In the genomic region with DNA sequence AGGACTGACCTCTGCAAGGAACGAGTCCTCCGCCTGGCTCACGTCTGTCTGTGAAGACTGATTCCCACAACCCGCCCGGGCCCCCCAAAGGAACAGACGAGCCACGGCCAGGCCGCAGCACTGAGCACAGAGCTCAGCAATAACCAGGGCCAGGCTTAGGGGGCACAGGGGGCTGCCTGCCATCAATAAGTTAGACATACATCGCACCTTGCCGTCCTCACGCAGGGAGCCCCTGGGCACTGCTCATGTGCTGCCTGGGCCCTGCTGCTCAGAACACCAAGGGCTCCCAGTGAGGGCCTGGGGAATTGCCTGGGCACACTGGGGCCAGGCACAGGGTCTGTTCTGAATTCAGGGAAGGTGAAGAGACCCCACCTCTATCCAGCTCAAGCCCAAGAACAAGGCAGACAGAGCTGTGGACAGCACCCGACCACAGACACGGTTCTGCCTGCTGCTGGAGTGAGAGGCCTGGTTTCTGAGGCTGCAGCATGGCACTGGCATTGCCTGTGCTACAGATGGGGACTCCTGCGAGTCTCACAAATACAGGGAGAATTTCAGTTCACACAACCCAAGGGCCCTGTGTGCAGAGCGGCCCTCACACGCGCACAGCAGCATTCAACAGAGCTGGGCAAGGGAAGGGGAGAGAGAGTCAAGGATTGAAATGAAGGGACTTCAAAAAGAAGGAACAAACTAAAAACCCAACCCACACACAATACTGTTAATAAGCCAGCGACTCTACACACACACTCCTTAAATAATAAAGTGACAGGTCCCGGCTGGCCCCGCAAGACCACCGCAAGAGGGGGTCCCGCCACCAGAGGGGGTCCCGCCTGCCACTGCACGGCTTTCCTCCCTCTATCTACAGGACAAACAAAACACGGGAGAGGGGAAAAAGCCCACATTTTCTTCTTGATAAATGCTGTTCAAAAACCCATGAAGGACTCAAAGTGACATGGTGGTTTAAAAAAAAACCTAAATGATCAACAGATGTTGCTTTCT, we compare ENCODE assay signal across 2 cellular contexts.
TF ChIP-seq lines count a peak whose summit lies in the region.

No MANE protein-coding gene starts in this region.

TF ChIP-seq in WTC11, 78 proteins besides CTCF, POLR2A, EP300 and RAD21:
- TF ChIP-seq ESRRA (CRISPR knock-in tag; IDR thresholded peaks at IDR 0.05; ENCODE audit: borderline replicate concordance) (no peak), PREB (CRISPR knock-in tag; IDR thresholded peaks at IDR 0.05; ENCODE audit: borderline replicate concordance) (no peak), NFYB (CRISPR knock-in tag; conservative IDR thresholded peaks at IDR 0.05; ENCODE audit: low read depth) (no peak), GABPB1 (CRISPR knock-in tag; IDR thresholded peaks at IDR 0.05) (no peak), ELF4 (CRISPR knock-in tag; IDR thresholded peaks at IDR 0.05; ENCODE audit: low read depth) (no peak), NR2C2 (CRISPR knock-in tag; IDR thresholded peaks at IDR 0.05) (no peak), JAZF1 (CRISPR knock-in tag; IDR thresholded peaks at IDR 0.05) (no peak), ZNF281 (CRISPR knock-in tag; IDR thresholded peaks at IDR 0.05) (no peak), MXD4 (CRISPR knock-in tag; IDR thresholded peaks at IDR 0.05; ENCODE audit: borderline replicate concordance) (no peak)

TF ChIP-seq in endothelial cell of umbilical vein, 7 proteins besides CTCF, POLR2A, EP300 and RAD21:
- TF ChIP-seq MYC (IDR thresholded peaks at IDR 0.05; ENCODE audit: low read depth, low read length) (no peak), GATA2 (IDR thresholded peaks at IDR 0.05; ENCODE audit: insufficient read depth, insufficient read length, low read depth, low read length) (no peak), POLR2AphosphoS5 (IDR thresholded peaks at IDR 0.05; ENCODE audit: insufficient read depth, low read depth, low read length) (no peak), EZH2 (IDR thresholded peaks at IDR 0.05; ENCODE audit: borderline replicate concordance, low read depth, low read length, severe bottlenecking) (no peak)
- TF ChIP-seq, protein P1, sequence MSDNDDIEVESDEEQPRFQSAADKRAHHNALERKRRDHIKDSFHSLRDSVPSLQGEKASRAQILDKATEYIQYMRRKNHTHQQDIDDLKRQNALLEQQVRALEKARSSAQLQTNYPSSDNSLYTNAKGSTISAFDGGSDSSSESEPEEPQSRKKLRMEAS (IDR thresholded peaks at IDR 0.05; ENCODE audit: insufficient read depth, insufficient read length), result no peak
